Comparison of ENCODE assay signal across 22 cellular contexts in the genomic region with DNA sequence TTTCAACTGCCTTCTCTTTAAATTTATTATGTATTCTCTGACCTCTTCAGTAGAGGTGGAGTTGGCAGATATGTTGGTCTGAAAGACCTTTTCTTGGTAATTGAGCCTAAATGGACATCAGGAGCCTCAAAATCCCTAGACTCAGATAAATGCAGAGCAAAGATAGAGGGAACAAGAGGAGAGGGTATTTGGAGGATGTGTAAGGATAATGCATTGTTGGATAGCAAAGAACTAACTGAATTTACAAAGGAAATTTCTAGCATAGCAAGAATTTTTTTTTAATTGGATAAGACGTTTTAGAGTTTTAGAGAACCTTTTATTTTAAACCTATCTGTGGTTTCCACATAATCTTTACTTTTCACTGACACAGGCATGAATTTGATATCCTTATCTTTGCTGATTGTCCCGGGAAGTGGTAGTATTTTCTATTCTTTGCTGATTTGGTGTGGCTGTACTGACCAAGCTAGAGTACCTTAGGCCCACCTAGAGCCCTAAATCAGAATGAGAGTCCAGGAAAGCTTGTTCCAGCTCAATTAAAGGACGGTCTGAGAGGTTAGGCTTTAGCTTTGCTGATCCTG.
DNase-seq lines count a peak whose midpoint lies in the region; ATAC-seq, FAIRE-seq and TF ChIP-seq lines count a peak whose summit lies in the region.
"Had no signal": no experiment of that assay in that cellular context is flagged by ENCODE, and none has a peak within 500 bp of the region (broad histone marks: within the 10 kb centered on the region; RNA-seq: fewer than 3 reads in every experiment).

No MANE protein-coding gene starts in this region.

- H3K9me3 Mint-ChIP-seq in chondrocyte (ENCODE audit: low read depth), result no peaks in the 10 kb centered on the region
- H3K9me3 Mint-ChIP-seq in mesothelial cell of epicardium, result no peaks in the 10 kb centered on the region
- H3K9me3 Mint-ChIP-seq in effector memory CD8-positive, alpha-beta T cell, result no peaks in the 10 kb centered on the region

- FAIRE-seq in G401.6 (lab: Jason Lieb, UNC), result peak; percentile 51
- FAIRE-seq: GM18507 had no signal

- no peak for ATAC-seq in effector memory CD8-positive, alpha-beta T cell (replicated peaks)
- ATAC-seq in HG02798 (IDR thresholded peaks at IDR 0.05; ENCODE audit: poor library complexity, unreplicated experiment) (no peak), HG03175 (IDR thresholded peaks at IDR 0.05; ENCODE audit: unreplicated experiment) (no peak)
- ATAC-seq: PC-3, Right ventricle myocardium inferior had no signal

- peak overlapping the region; percentile 65 for H3K27ac Mint-ChIP-seq in chondrocyte (ENCODE audit: unreplicated experiment)
- peak overlapping the region; percentile 71 for H3K27ac Mint-ChIP-seq in mesothelial cell of epicardium
- H3K27ac Mint-ChIP-seq in effector memory CD8-positive, alpha-beta T cell, result no peak overlapping the region

- peak overlapping the region; percentile 1; the same call in 1 of the 2 replicates for H3K27ac ChIP-seq in VCaP
- H3K27ac ChIP-seq: GM23248 had no signal

- H3K27me3 Mint-ChIP-seq in chondrocyte (ENCODE audit: low read depth), result no peaks in the 10 kb centered on the region
- H3K27me3 Mint-ChIP-seq in mesothelial cell of epicardium (ENCODE audit: low read depth), result no peaks in the 10 kb centered on the region
- no peaks in the 10 kb centered on the region for H3K27me3 Mint-ChIP-seq in effector memory CD8-positive, alpha-beta T cell

- no peak for DNase-seq in chondrocyte (ENCODE audit: low spot score)
- DNase-seq in mesothelial cell of epicardium (ENCODE audit: low spot score in 2 of 2, unreplicated experiment in 2 of 2), result no peak
- DNase-seq in effector memory CD8-positive, alpha-beta T cell, result no peak
- DNase-seq: DMS153; DND-41; GM23248; H7; Karpas-422; NCI-H1105; NCI-H1436 treated with DMSO at 0.1 percent for 48 hours; NCI-H187 treated with DMSO at 0.1 percent for 48 hours; NCI-H446 treated with DMSO at 0.1 percent for 48 hours; NCI-H526; NCI-H82; NK-92 treated with Interleukin-12 subunit alpha and Interleukin-12 subunit beta, amount 100 ng/mL, for 24 hours; PC-3 had no signal

- H3K4me1 Mint-ChIP-seq in chondrocyte (ENCODE audit: low read depth) (peaks cover 32% of the 10 kb centered on the region), mesothelial cell of epicardium (peaks cover 28% of the 10 kb centered on the region)
- H3K4me1 Mint-ChIP-seq in effector memory CD8-positive, alpha-beta T cell (ENCODE audit: low read depth in 2 of 2), result peaks cover 14 to 31% of the 10 kb centered on the region in 2 donors

- H3K4me3 Mint-ChIP-seq in chondrocyte (ENCODE audit: unreplicated experiment) (no peak overlapping the region), mesothelial cell of epicardium (no peak overlapping the region)
- no peak overlapping the region for H3K4me3 Mint-ChIP-seq in effector memory CD8-positive, alpha-beta T cell

- TF ChIP-seq CTCF in VCaP (conservative IDR thresholded peaks at IDR 0.05) (no peak), chondrocyte (IDR thresholded peaks at IDR 0.05) (no peak), mesothelial cell of epicardium (IDR thresholded peaks at IDR 0.05; ENCODE audit: unreplicated experiment) (no peak)

- H3K36me3 Mint-ChIP-seq in chondrocyte (ENCODE audit: low read depth) (peaks cover 5% of the 10 kb centered on the region), mesothelial cell of epicardium (peaks cover 13% of the 10 kb centered on the region)
- H3K36me3 Mint-ChIP-seq in effector memory CD8-positive, alpha-beta T cell (ENCODE audit: insufficient read depth), result peaks cover 6% of the 10 kb centered on the region

Comparison
In these comparisons a context has a peak if more than half of its experiments do, and no peak if none do; other contexts are left out.
1. H3K27ac Mint-ChIP-seq: peak in chondrocyte (single experiment) and mesothelial cell of epicardium (single experiment); none in effector memory CD8-positive, alpha-beta T cell (0 of 2).